In the genomic region with DNA sequence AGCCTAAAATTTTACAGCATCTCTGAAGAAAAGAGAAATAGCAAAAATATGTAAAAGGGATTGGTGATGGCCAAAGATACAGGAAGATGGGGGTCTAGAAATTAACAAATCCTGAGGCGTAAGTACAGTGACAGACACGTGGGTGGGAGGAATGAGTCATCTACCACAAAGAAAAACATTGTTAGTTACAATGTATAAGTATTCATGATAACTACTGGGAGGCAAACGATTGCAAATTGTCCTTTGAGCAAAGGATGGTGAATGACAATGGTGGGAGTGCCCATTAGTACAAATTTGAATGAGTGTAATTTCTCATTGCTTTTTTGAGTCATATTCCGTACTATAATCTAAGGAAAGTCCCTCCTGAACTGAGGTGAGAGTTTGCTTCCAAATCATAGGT, we compare ENCODE assay signal across 1 cellular context.
TF ChIP-seq lines count a peak whose summit lies in the region.

No MANE protein-coding gene starts in this region.

TF ChIP-seq in WTC11, 78 proteins besides CTCF, POLR2A, EP300 and RAD21 (continued from another document):
- TF ChIP-seq, protein P1, sequence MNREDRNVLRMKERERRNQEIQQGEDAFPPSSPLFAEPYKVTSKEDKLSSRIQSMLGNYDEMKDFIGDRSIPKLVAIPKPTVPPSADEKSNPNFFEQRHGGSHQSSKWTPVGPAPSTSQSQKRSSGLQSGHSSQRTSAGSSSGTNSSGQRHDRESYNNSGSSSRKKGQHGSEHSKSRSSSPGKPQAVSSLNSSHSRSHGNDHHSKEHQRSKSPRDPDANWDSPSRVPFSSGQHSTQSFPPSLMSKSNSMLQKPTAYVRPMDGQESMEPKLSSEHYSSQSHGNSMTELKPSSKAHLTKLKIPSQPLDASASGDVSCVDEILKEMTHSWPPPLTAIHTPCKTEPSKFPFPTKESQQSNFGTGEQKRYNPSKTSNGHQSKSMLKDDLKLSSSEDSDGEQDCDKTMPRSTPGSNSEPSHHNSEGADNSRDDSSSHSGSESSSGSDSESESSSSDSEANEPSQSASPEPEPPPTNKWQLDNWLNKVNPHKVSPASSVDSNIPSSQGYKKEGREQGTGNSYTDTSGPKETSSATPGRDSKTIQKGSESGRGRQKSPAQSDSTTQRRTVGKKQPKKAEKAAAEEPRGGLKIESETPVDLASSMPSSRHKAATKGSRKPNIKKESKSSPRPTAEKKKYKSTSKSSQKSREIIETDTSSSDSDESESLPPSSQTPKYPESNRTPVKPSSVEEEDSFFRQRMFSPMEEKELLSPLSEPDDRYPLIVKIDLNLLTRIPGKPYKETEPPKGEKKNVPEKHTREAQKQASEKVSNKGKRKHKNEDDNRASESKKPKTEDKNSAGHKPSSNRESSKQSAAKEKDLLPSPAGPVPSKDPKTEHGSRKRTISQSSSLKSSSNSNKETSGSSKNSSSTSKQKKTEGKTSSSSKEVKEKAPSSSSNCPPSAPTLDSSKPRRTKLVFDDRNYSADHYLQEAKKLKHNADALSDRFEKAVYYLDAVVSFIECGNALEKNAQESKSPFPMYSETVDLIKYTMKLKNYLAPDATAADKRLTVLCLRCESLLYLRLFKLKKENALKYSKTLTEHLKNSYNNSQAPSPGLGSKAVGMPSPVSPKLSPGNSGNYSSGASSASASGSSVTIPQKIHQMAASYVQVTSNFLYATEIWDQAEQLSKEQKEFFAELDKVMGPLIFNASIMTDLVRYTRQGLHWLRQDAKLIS (CRISPR knock-in tag; IDR thresholded peaks at IDR 0.05; ENCODE audit: borderline replicate concordance): no peak
- TF ChIP-seq ZNF232 (CRISPR knock-in tag; IDR thresholded peaks at IDR 0.05): no peak
- TF ChIP-seq ELF4 (CRISPR knock-in tag; IDR thresholded peaks at IDR 0.05; ENCODE audit: low read depth): no peak
- TF ChIP-seq NR2C2 (CRISPR knock-in tag; IDR thresholded peaks at IDR 0.05): no peak
- no peak for TF ChIP-seq ZNF512 (CRISPR knock-in tag; IDR thresholded peaks at IDR 0.05; ENCODE audit: borderline replicate concordance)
- no peak for TF ChIP-seq CBFB (CRISPR knock-in tag; IDR thresholded peaks at IDR 0.05; ENCODE audit: low read depth)
